In the genomic region with DNA sequence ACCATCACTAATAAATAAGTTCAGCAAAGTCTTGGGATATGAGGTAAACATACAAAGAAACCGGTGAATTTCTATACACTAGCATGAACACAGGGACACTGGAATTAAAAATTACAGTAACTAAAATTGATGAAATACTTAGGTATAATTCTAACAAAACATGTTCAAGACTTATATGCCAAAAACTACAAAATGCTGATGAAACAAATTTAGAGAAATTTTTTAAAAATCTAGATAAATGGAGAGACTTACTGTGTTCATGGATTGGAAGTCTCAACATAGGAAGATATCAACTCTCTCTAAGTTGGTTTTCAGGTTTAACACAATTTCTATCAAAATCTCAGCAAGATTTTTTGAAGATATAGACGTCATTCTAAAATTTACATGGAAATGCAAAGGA, we compare ENCODE assay signal across 33 cellular contexts.
"Had no signal": no experiment of that assay in that cellular context is flagged by ENCODE, and none has a peak within 500 bp of the region (broad histone marks: within the 10 kb centered on the region; RNA-seq: fewer than 3 reads in every experiment).

No MANE protein-coding gene starts in this region.

- H3K4me3 ChIP-seq: adrenal gland, body of pancreas, breast epithelium had no signal

- H3K36me3 ChIP-seq: adrenal gland, brain microvascular endothelial cell, breast epithelium had no signal

- ATAC-seq: activated CD8-positive, alpha-beta T cell treated with anti-CD3 and anti-CD28 coated beads for 36 hours; activated naive CD4-positive, alpha-beta T cell treated with anti-CD3 and anti-CD28 coated beads, Interleukin-2, amount 50 U/mL, for 72 hours; activated T-helper 17 cell treated with anti-CD3 and anti-CD28 coated beads, Interleukin-2, amount 50 U/mL, for 72 hours; body of pancreas had no signal

- H3K4me1 ChIP-seq: adrenal gland, breast epithelium had no signal

- DNase-seq: activated B cell treated with CpG ODN at 0.5 μM for 24 hours; activated CD4-positive, alpha-beta memory T cell treated with anti-CD3 and anti-CD28 coated beads for 36 hours; activated CD4-positive, alpha-beta T cell treated with anti-CD3 and anti-CD28 coated beads for 4 hours; activated CD4-positive, alpha-beta T cell treated with anti-CD3 and anti-CD28 coated beads, Interleukin-2, amount 10 ng/mL, durations not matched to agents 24 days and 14 days; activated CD4-positive, alpha-beta T cell treated with anti-CD3 and anti-CD28 coated beads, Interleukin-2, amount 50 U/mL, for 1 hour; activated CD4-positive, alpha-beta T cell treated with anti-CD3 and anti-CD28 coated beads, Interleukin-2, amount 50 U/mL, for 4 hours; activated CD4-positive, CD25-positive, alpha-beta regulatory T cell treated with anti-CD3 and anti-CD28 coated beads, Interleukin-2, amount 50 U/mL, for 72 hours; activated CD8-positive, alpha-beta memory T cell treated with anti-CD3 and anti-CD28 coated beads, Interleukin-2, amount 50 U/mL, for 4 hours; activated CD8-positive, alpha-beta T cell treated with anti-CD3 and anti-CD28 coated beads for 36 hours; activated effector memory CD4-positive, alpha-beta T cell treated with anti-CD3 and anti-CD28 coated beads, Interleukin-2, amount 50 U/mL, for 16 hours; activated gamma-delta T cell treated with Interleukin-2 at 50 U/mL for 16 hours; activated naive CD4-positive, alpha-beta T cell; activated naive CD4-positive, alpha-beta T cell treated with anti-CD3 and anti-CD28 coated beads for 36 hours; activated naive CD4-positive, alpha-beta T cell treated with anti-CD3 and anti-CD28 coated beads, Interleukin-2, amount 50 U/mL, for 16 hours; activated naive CD8-positive, alpha-beta T cell treated with anti-CD3 and anti-CD28 coated beads for 36 hours; activated T-cell treated with anti-CD3 and anti-CD28 coated beads for 4 hours; activated T-cell treated with anti-CD3 and anti-CD28 coated beads, Interleukin-2, amount 50 U/mL, for 1 hour; activated T-cell treated with anti-CD3 and anti-CD28 coated beads, Interleukin-2, amount 50 U/mL, for 48 hours; adrenal gland; amniotic stem cell; aorta; body of pancreas; brain microvascular endothelial cell; central memory CD4-positive, alpha-beta T cell; T-helper 1 cell; T-helper 2 cell; T-helper 9 cell had no signal

- H3K27ac ChIP-seq: adrenal gland, body of pancreas, brain microvascular endothelial cell, breast epithelium, VCaP had no signal

- FAIRE-seq: astrocyte, TTC549 had no signal

- H3K9me3 ChIP-seq: adrenal gland, body of pancreas, breast epithelium had no signal

- H3K27me3 ChIP-seq: adrenal gland, breast epithelium had no signal
